Comparison of ENCODE assay signal across 9 cellular contexts in genomic region chr22:30325065-30325720, GRCh38. TPM values are rescaled to one million over a fixed set of nuclear protein-coding genes. Genes with fewer than 3 reads are reported as not detected.
DNase-seq lines count a peak whose midpoint lies in the region; ATAC-seq and TF ChIP-seq lines count a peak whose summit lies in the region.
"Had no signal": no experiment of that assay in that cellular context is flagged by ENCODE, and none has a peak within 500 bp of the region (broad histone marks: within the 10 kb centered on the region; RNA-seq: fewer than 3 reads in every experiment).

No MANE protein-coding gene starts in this region.

- H3K27me3 ChIP-seq in heart right ventricle = no peaks in the 10 kb centered on the region

- peak overlapping the region; percentile 90 for H3K4me3 Mint-ChIP-seq in activated CD4-positive, alpha-beta T cell treated with anti-CD3 and anti-CD28 coated beads, Interleukin-2, amount 10 ng/mL, durations not matched to agents 7 days and 5 days
- peak overlapping the region; percentile 87 for H3K4me3 Mint-ChIP-seq in activated CD8-positive, alpha-beta T cell treated with anti-CD3 and anti-CD28 coated beads, Interleukin-2, amount 10 ng/mL, durations not matched to agents 7 days and 5 days

- DNase-seq in activated CD4-positive, alpha-beta T cell treated with anti-CD3 and anti-CD28 coated beads, Interleukin-2, amount 10 ng/mL, durations not matched to agents 7 days and 5 days = no peak
- DNase-seq in activated CD4-positive, alpha-beta T cell treated with anti-CD3 and anti-CD28 coated beads, Interleukin-2, amount 50 U/mL, for 1 hour = no peak
- no peak for DNase-seq in activated CD8-positive, alpha-beta T cell treated with anti-CD3 and anti-CD28 coated beads, Interleukin-2, amount 10 ng/mL, durations not matched to agents 7 days and 5 days
- DNase-seq in heart right ventricle = peak in 1 of 2 donors; percentile 66
- DNase-seq in skeletal muscle cell (ENCODE audit: low read depth) = no peak

- no peak for ATAC-seq in activated CD8-positive, alpha-beta T cell treated with anti-CD3 and anti-CD28 coated beads, Interleukin-2, amount 10 ng/mL, durations not matched to agents 7 days and 5 days
- ATAC-seq in heart right ventricle (peak in 7 of 8 donors; percentile 7 to 48 (median 28)), GM21825 (IDR thresholded peaks at IDR 0.05; ENCODE audit: unreplicated experiment) (no peak), GM18498 (IDR thresholded peaks at IDR 0.05; ENCODE audit: unreplicated experiment) (no peak), GM21390 (IDR thresholded peaks at IDR 0.05; ENCODE audit: unreplicated experiment) (no peak)

- peak overlapping the region in 9 of 10 donors; percentile 38 to 94 (median 90) for H3K27ac ChIP-seq in heart right ventricle

- POLR2A ChIA-PET in activated CD4-positive, alpha-beta T cell treated with anti-CD3 and anti-CD28 coated beads, Interleukin-2, amount 10 ng/mL, durations not matched to agents 7 days and 5 days (lab: Charles Lee) = interaction anchor here (0.9 kb wide), 1 partner anchor 7 kb away, joined by 3 read pairs; no protein-coding TSS in a partner anchor
- POLR2A ChIA-PET in activated CD8-positive, alpha-beta T cell treated with anti-CD3 and anti-CD28 coated beads, Interleukin-2, amount 10 ng/mL, durations not matched to agents 7 days and 5 days (lab: Charles Lee) = interaction anchor here (1.2 to 9.5 kb wide), 6 partner anchors 9 to 40 kb away, joined by 4 to 101 read pairs (median 12); partner anchors contain the start of genes CASTOR1, CCDC157 and SF3A1

- peaks cover 15 to 67% (median 59%) of the 10 kb centered on the region in 9 donors for H3K4me1 ChIP-seq in heart right ventricle

- intact Hi-C loops in heart right ventricle (cut with DNase I) = loop anchor here in 4 of 10 donors (5.0 to 10.0 kb wide), 2 partner anchors 38 to 60 kb away; partner anchors contain the start of genes CASTOR1 (in 3 of the 4) and RNF215 (in 1 of the 4)

- H3K36me3 Mint-ChIP-seq in activated CD4-positive, alpha-beta T cell treated with anti-CD3 and anti-CD28 coated beads, Interleukin-2, amount 10 ng/mL, durations not matched to agents 7 days and 5 days (ENCODE audit: low read depth) = peaks cover 54% of the 10 kb centered on the region
- peaks cover 58% of the 10 kb centered on the region for H3K36me3 Mint-ChIP-seq in activated CD8-positive, alpha-beta T cell treated with anti-CD3 and anti-CD28 coated beads, Interleukin-2, amount 10 ng/mL, durations not matched to agents 7 days and 5 days (ENCODE audit: low read depth)

- H3K9me3 Mint-ChIP-seq in activated CD4-positive, alpha-beta T cell treated with anti-CD3 and anti-CD28 coated beads, Interleukin-2, amount 10 ng/mL, durations not matched to agents 7 days and 5 days = peaks cover 9% of the 10 kb centered on the region
- peaks cover 5% of the 10 kb centered on the region for H3K9me3 Mint-ChIP-seq in activated CD8-positive, alpha-beta T cell treated with anti-CD3 and anti-CD28 coated beads, Interleukin-2, amount 10 ng/mL, durations not matched to agents 7 days and 5 days (ENCODE audit: insufficient read depth)

- TF ChIP-seq CTCF in heart right ventricle (IDR thresholded peaks at IDR 0.05) = no peak

- no peaks in the 10 kb centered on the region for H3K27me3 Mint-ChIP-seq in activated CD4-positive, alpha-beta T cell treated with anti-CD3 and anti-CD28 coated beads, Interleukin-2, amount 10 ng/mL, durations not matched to agents 7 days and 5 days
- H3K27me3 Mint-ChIP-seq in activated CD8-positive, alpha-beta T cell treated with anti-CD3 and anti-CD28 coated beads, Interleukin-2, amount 10 ng/mL, durations not matched to agents 7 days and 5 days (ENCODE audit: low read depth) = no peaks in the 10 kb centered on the region

- H3K4me3 ChIP-seq in heart right ventricle (peak overlapping the region; percentile 64 to 100 (median 96)), skeletal muscle cell (ENCODE audit: low read depth, low read length) (peak overlapping the region; percentile 80)

- H3K36me3 ChIP-seq in heart right ventricle = peaks cover 0 to 22% (median 0%) of the 10 kb centered on the region in 9 donors

- no peaks in the 10 kb centered on the region for H3K9me3 ChIP-seq in heart right ventricle

- peaks cover 56% of the 10 kb centered on the region for H3K4me1 Mint-ChIP-seq in activated CD4-positive, alpha-beta T cell treated with anti-CD3 and anti-CD28 coated beads, Interleukin-2, amount 10 ng/mL, durations not matched to agents 7 days and 5 days
- peaks cover 61% of the 10 kb centered on the region for H3K4me1 Mint-ChIP-seq in activated CD8-positive, alpha-beta T cell treated with anti-CD3 and anti-CD28 coated beads, Interleukin-2, amount 10 ng/mL, durations not matched to agents 7 days and 5 days (ENCODE audit: low read depth)

- CTCF ChIA-PET in activated CD4-positive, alpha-beta T cell treated with anti-CD3 and anti-CD28 coated beads, Interleukin-2, amount 10 ng/mL, durations not matched to agents 7 days and 5 days (lab: Charles Lee) = interaction anchor here (0.6 to 4.4 kb wide), 7 partner anchors 11 to 89 kb away, joined by 3 to 17 read pairs (median 4); no protein-coding TSS in a partner anchor
- CTCF ChIA-PET in activated CD8-positive, alpha-beta T cell treated with anti-CD3 and anti-CD28 coated beads, Interleukin-2, amount 10 ng/mL, durations not matched to agents 7 days and 5 days (lab: Charles Lee) = interaction anchor here (0.8 to 4.6 kb wide), 8 partner anchors 8 to 62 kb away, joined by 3 to 55 read pairs (median 5); partner anchors contain the start of genes CASTOR1, CCDC157, RNF215 and SF3A1

- 61 to 73% methylated on average over 5 of the region's 5 CpGs for WGBS in heart right ventricle, 2 donors

- H3K27ac Mint-ChIP-seq in activated CD4-positive, alpha-beta T cell treated with anti-CD3 and anti-CD28 coated beads, Interleukin-2, amount 10 ng/mL, durations not matched to agents 7 days and 5 days = peak overlapping the region; percentile 60
- H3K27ac Mint-ChIP-seq in activated CD8-positive, alpha-beta T cell treated with anti-CD3 and anti-CD28 coated beads, Interleukin-2, amount 10 ng/mL, durations not matched to agents 7 days and 5 days = peak overlapping the region; percentile 76

RNA-seq across cellular contexts. Expression of gene TBC1D10A, which starts 1.5 kb away (rescaled TPM):
- total RNA-seq in activated CD4-positive, alpha-beta T cell treated with anti-CD3 and anti-CD28 coated beads, Interleukin-2, amount 10 ng/mL, durations not matched to agents 7 days and 5 days = 10 to 100 TPM; 45.5 to 47.6 TPM
- total RNA-seq in activated CD8-positive, alpha-beta T cell treated with anti-CD3 and anti-CD28 coated beads, Interleukin-2, amount 10 ng/mL, durations not matched to agents 7 days and 5 days = 10 to 100 TPM; 47.6 to 49.2 TPM
- total RNA-seq in heart right ventricle = 1 to 10 TPM; 3.2 to 7.5 (median 5.6) TPM
- 1 to 10 TPM; 6.9 to 9.5 TPM for polyA plus RNA-seq in heart right ventricle

RNA-seq across cellular contexts. Expression of gene SF3A1, which starts 31.5 kb away (rescaled TPM):
- 100 to 1,000 TPM; 247 to 279 TPM for total RNA-seq in activated CD4-positive, alpha-beta T cell treated with anti-CD3 and anti-CD28 coated beads, Interleukin-2, amount 10 ng/mL, durations not matched to agents 7 days and 5 days
- total RNA-seq in activated CD8-positive, alpha-beta T cell treated with anti-CD3 and anti-CD28 coated beads, Interleukin-2, amount 10 ng/mL, durations not matched to agents 7 days and 5 days = 100 to 1,000 TPM; 211 to 246 TPM
- total RNA-seq in heart right ventricle = 100 to 1,000 TPM in 6 of 10 donors, 10 to 100 TPM in 4; 84.4 to 132 (median 111) TPM
- polyA plus RNA-seq in heart right ventricle = 10 to 100 TPM; 13.2 to 16.0 TPM

RNA-seq across cellular contexts. Expression of gene CCDC157, which starts 31.6 kb away (rescaled TPM):
- 1 to 10 TPM; 3.5 to 4.3 TPM for total RNA-seq in activated CD4-positive, alpha-beta T cell treated with anti-CD3 and anti-CD28 coated beads, Interleukin-2, amount 10 ng/mL, durations not matched to agents 7 days and 5 days
- total RNA-seq in activated CD8-positive, alpha-beta T cell treated with anti-CD3 and anti-CD28 coated beads, Interleukin-2, amount 10 ng/mL, durations not matched to agents 7 days and 5 days = 1 to 10 TPM; 4.3 to 5.0 TPM
- total RNA-seq in heart right ventricle = 1 to 10 TPM in 3 of 10 donors, under 1 TPM in 7; 0.11 to 1.2 (median 0.85) TPM
- 1 to 10 TPM in 1 of 2 donors, under 1 TPM in 1; 0.88 to 1.2 TPM for polyA plus RNA-seq in heart right ventricle

RNA-seq across cellular contexts. Expression of gene CASTOR1, which starts 35.9 kb away (rescaled TPM):
- total RNA-seq in activated CD4-positive, alpha-beta T cell treated with anti-CD3 and anti-CD28 coated beads, Interleukin-2, amount 10 ng/mL, durations not matched to agents 7 days and 5 days = 10 to 100 TPM; 16.7 to 20.0 TPM
- total RNA-seq in activated CD8-positive, alpha-beta T cell treated with anti-CD3 and anti-CD28 coated beads, Interleukin-2, amount 10 ng/mL, durations not matched to agents 7 days and 5 days = 10 to 100 TPM; 24.5 to 25.4 TPM
- total RNA-seq in heart right ventricle = 1 to 10 TPM; 2.8 to 7.9 (median 5.4) TPM
- 10 to 100 TPM; 13.9 to 14.7 TPM for polyA plus RNA-seq in heart right ventricle

RNA-seq across cellular contexts. Expression of gene OSM, which starts 58.5 kb away (rescaled TPM):
- 10 to 100 TPM; 74.7 to 80.5 TPM for total RNA-seq in activated CD4-positive, alpha-beta T cell treated with anti-CD3 and anti-CD28 coated beads, Interleukin-2, amount 10 ng/mL, durations not matched to agents 7 days and 5 days
- 100 to 1,000 TPM; 135 to 140 TPM for total RNA-seq in activated CD8-positive, alpha-beta T cell treated with anti-CD3 and anti-CD28 coated beads, Interleukin-2, amount 10 ng/mL, durations not matched to agents 7 days and 5 days
- 1 to 10 TPM in 1 of 10 donors, under 1 TPM in 7, not detected in 2; 0.20 to 2.8 (median 0.44) TPM for total RNA-seq in heart right ventricle
- under 1 TPM in 1 of 2 donors, not detected in 1; 0.22 TPM for polyA plus RNA-seq in heart right ventricle
- total RNA-seq: dermis microvascular lymphatic vessel endothelial cell had no signal

Comparison
In these comparisons a context has a peak if more than half of its experiments do, and no peak if none do; other contexts are left out.
1. ATAC-seq: peak in heart right ventricle (7 of 8); none in activated CD8-positive, alpha-beta T cell treated with anti-CD3 and anti-CD28 coated beads, Interleukin-2, amount 10 ng/mL, durations not matched to agents 7 days and 5 days (single experiment), GM21825 (single experiment), GM18498 (single experiment) and GM21390 (single experiment).
2. RNA of gene TBC1D10A, which starts 1.5 kb away (total RNA-seq): 47.6 to 49.2 TPM in activated CD8-positive, alpha-beta T cell treated with anti-CD3 and anti-CD28 coated beads, Interleukin-2, amount 10 ng/mL, durations not matched to agents 7 days and 5 days and 45.5 to 47.6 TPM in activated CD4-positive, alpha-beta T cell treated with anti-CD3 and anti-CD28 coated beads, Interleukin-2, amount 10 ng/mL, durations not matched to agents 7 days and 5 days; 3.2 to 7.5 TPM in heart right ventricle; every median in the first group is over 4 times any median in the second.